In genomic region chr19:508204-509150, GRCh38 we compare ENCODE assay signal across 8 cellular contexts. TPM values are rescaled to one million over a fixed set of nuclear protein-coding genes. Genes with fewer than 3 reads are reported as not detected.
DNase-seq lines count a peak whose midpoint lies in the region; ATAC-seq and TF ChIP-seq lines count a peak whose summit lies in the region.

No MANE protein-coding gene starts in this region.

- no peak for TF ChIP-seq POLR2A in esophagus muscularis mucosa (IDR thresholded peaks at IDR 0.05; ENCODE audit: low read depth)

- TSS peak; percentile 40 for BruUV-seq in Calu3 (replicated peaks; lab: Mats Ljungman, UMichigan)
- TSS peak; percentile 72 for BruUV-seq in Panc1 (replicated peaks; lab: Mats Ljungman, UMichigan)

- ATAC-seq in Panc1: no peak

- in situ Hi-C loops in Panc1 (cut with HindIII; ENCODE audit: low pct_unique_long_range_greater_than_20kb, low sequenced_read_pairs): no loop called here

- H3K4me1 Mint-ChIP-seq in Calu3 (ENCODE audit: low read depth, unreplicated experiment) (no peaks in the 10 kb centered on the region), progenitor cell of endocrine pancreas (ENCODE audit: low read depth) (peaks cover 8% of the 10 kb centered on the region)

- H3K4me3 Mint-ChIP-seq in Calu3 (ENCODE audit: low read depth, unreplicated experiment): peak overlapping the region; percentile 89
- peak overlapping the region; percentile 85 for H3K4me3 Mint-ChIP-seq in progenitor cell of endocrine pancreas (ENCODE audit: low read depth)

- H3K9me3 ChIP-seq in Panc1 (ENCODE audit: control insufficient read depth, insufficient read depth, low read depth, low read length) (no peaks in the 10 kb centered on the region), esophagus muscularis mucosa (no peaks in the 10 kb centered on the region)

- peaks cover 30% of the 10 kb centered on the region for H3K36me3 Mint-ChIP-seq in Calu3 (ENCODE audit: insufficient read depth, unreplicated experiment)
- peaks cover 3% of the 10 kb centered on the region for H3K36me3 Mint-ChIP-seq in progenitor cell of endocrine pancreas (ENCODE audit: insufficient read depth)

- H3K9me3 Mint-ChIP-seq in Calu3 (ENCODE audit: low read depth, unreplicated experiment): no peaks in the 10 kb centered on the region
- no peaks in the 10 kb centered on the region for H3K9me3 Mint-ChIP-seq in progenitor cell of endocrine pancreas (ENCODE audit: low read depth)

- H3K27ac ChIP-seq in Panc1 (ENCODE audit: low read length) (peak overlapping the region; percentile 91), esophagus muscularis mucosa (replicated peaks in 1 of 4) (peak overlapping the region in 3 of 4 donors; percentile 91 to 94 (median 91))

- TF ChIP-seq CTCF in Calu3 (IDR thresholded peaks at IDR 0.05; ENCODE audit: unreplicated experiment) (no peak), Panc1 (IDR thresholded peaks at IDR 0.05) (no peak), esophagus muscularis mucosa (IDR thresholded peaks at IDR 0.05) (no peak), progenitor cell of endocrine pancreas (IDR thresholded peaks at IDR 0.05; ENCODE audit: unreplicated experiment) (no peak)

- WGBS in esophagus muscularis mucosa: 77% methylated on average over 23 of the region's 32 CpGs

- H3K4me3 ChIP-seq in Panc1 (ENCODE audit: low read depth in 2 of 2, low read length in 2 of 2) (peak overlapping the region; percentile 68 to 69), esophagus muscularis mucosa (peak overlapping the region; percentile 73 to 100 (median 92))

- H3K27ac Mint-ChIP-seq in Calu3 (ENCODE audit: unreplicated experiment) (no peak overlapping the region), progenitor cell of endocrine pancreas (peak overlapping the region; percentile 85)

- intact Hi-C loops in Calu3 (cut with micrococcal nuclease; ENCODE audit: unreplicated experiment) (no loop called here), Panc1 (cut with micrococcal nuclease; ENCODE audit: unreplicated experiment) (no loop called here), esophagus muscularis mucosa (cut with DNase I) (no loop called here)

- POLR2A ChIA-PET in Panc1 (lab: Charles Lee): no interaction called here

- H3K27me3 ChIP-seq in Panc1 (ENCODE audit: control insufficient read depth, insufficient read depth, low read length): no peaks in the 10 kb centered on the region
- H3K27me3 ChIP-seq in esophagus muscularis mucosa: no peaks in the 10 kb centered on the region

- DNase-seq in Calu3 (no peak), Panc1 (ENCODE audit: low read depth, low spot score) (no peak), esophagus muscularis mucosa (ENCODE audit: extremely low spot score) (no peak), progenitor cell of endocrine pancreas (ENCODE audit: low spot score, unreplicated experiment) (no peak), inferior parietal cortex (ENCODE audit: extremely low spot score) (no peak), NCI-H774 (lab: John Stamatoyannopoulos, UW) (no peak), NCI-H187 (lab: John Stamatoyannopoulos, UW) (no peak)
- DNase-seq in stimulated activated CD4-positive, alpha-beta T cell treated with anti-CD3 and anti-CD28 coated beads, Interleukin-4, amount 100 ng/mL, for 24 hours: no peak

- CTCF ChIA-PET in Calu3 (lab: Charles Lee) (interaction anchor here (0.6 kb wide), 1 partner anchor 106 kb away, joined by 5 read pairs; no protein-coding TSS in a partner anchor), Panc1 (lab: Charles Lee) (no interaction called here)

- no peak for TF ChIP-seq EP300 in esophagus muscularis mucosa (IDR thresholded peaks at IDR 0.05)

- H3K36me3 ChIP-seq in Panc1 (ENCODE audit: control insufficient read depth, insufficient read depth, low read length) (no peaks in the 10 kb centered on the region; the same call in 1 of the 2 replicates), esophagus muscularis mucosa (peaks cover 0 to 11% (median 10%) of the 10 kb centered on the region in 4 donors)

- H3K4me1 ChIP-seq in Panc1 (ENCODE audit: control insufficient read depth, insufficient read depth, low read length): peaks cover 3% of the 10 kb centered on the region; the same call in 1 of the 2 replicates
- H3K4me1 ChIP-seq in esophagus muscularis mucosa: peaks cover 31 to 52% (median 40%) of the 10 kb centered on the region in 4 donors

- H3K27me3 Mint-ChIP-seq in Calu3 (ENCODE audit: unreplicated experiment) (no peaks in the 10 kb centered on the region), progenitor cell of endocrine pancreas (peaks cover 7% of the 10 kb centered on the region)

RNA-seq across cellular contexts. Expression of gene TPGS1, which starts 1.2 kb away (rescaled TPM):
- total RNA-seq in Calu3 (2022) (8.6 and 9.0 TPM in 2 replicates), Panc1 (2021; ENCODE audit: unreplicated experiment) (17.6 TPM), esophagus muscularis mucosa (10 to 100 TPM; 61.7 to 86.6 (median 64.4) TPM), progenitor cell of endocrine pancreas (16.4 and 18.0 TPM in 2 replicates)
- 19.7 TPM for polyA plus RNA-seq in Panc1 (2012; ENCODE audit: insufficient read length)

RNA-seq across cellular contexts. Expression of gene MADCAM1, which starts 12.2 kb away (rescaled TPM):
- total RNA-seq in Calu3 (2022): 0.34 and 0.47 TPM in 2 replicates
- total RNA-seq in Panc1 (2021; ENCODE audit: unreplicated experiment): 0.54 TPM
- polyA plus RNA-seq in Panc1 (2012; ENCODE audit: insufficient read length): 3.6 TPM
- total RNA-seq in esophagus muscularis mucosa: under 1 TPM in 2 of 4 donors, not detected in 2; 0.17 to 0.42 TPM
- 0.77 and 1.0 TPM in 2 replicates for total RNA-seq in progenitor cell of endocrine pancreas

RNA-seq across cellular contexts. Expression of gene CDC34, which starts 23.1 kb away (rescaled TPM):
- total RNA-seq in Calu3 (2022) (46.1 and 50.6 TPM in 2 replicates), Panc1 (2021; ENCODE audit: unreplicated experiment) (80.5 TPM), esophagus muscularis mucosa (100 to 1,000 TPM in 1 of 4 donors, 10 to 100 TPM in 3; 62.5 to 100 (median 76.2) TPM), progenitor cell of endocrine pancreas (96.9 and 100 TPM in 2 replicates)
- polyA plus RNA-seq in Panc1 (2012; ENCODE audit: insufficient read length): 116 TPM

RNA-seq across cellular contexts. Expression of gene GZMM, which starts 35.4 kb away (rescaled TPM):
- 0.42 TPM in 1 of 2 replicates, not detected in the other for total RNA-seq in Calu3 (2022)
- total RNA-seq in Panc1 (2021; ENCODE audit: unreplicated experiment): 0.69 TPM
- 1.4 TPM for polyA plus RNA-seq in Panc1 (2012; ENCODE audit: insufficient read length)
- under 1 TPM in 2 of 4 donors, not detected in 2; 0.50 to 0.58 TPM for total RNA-seq in esophagus muscularis mucosa
- total RNA-seq in progenitor cell of endocrine pancreas: 0.31 TPM in 1 of 2 replicates, not detected in the other

RNA-seq across cellular contexts. Expression of gene SHC2, which starts 47.6 kb away (rescaled TPM):
- total RNA-seq in Calu3 (2022) (8.3 and 8.4 TPM in 2 replicates), Panc1 (2021; ENCODE audit: unreplicated experiment) (6.7 TPM), esophagus muscularis mucosa (10 to 100 TPM; 11.2 to 35.6 (median 18.7) TPM), progenitor cell of endocrine pancreas (159 TPM in 2 replicates)
- 26.8 TPM for polyA plus RNA-seq in Panc1 (2012; ENCODE audit: insufficient read length)
